In the genomic region with DNA sequence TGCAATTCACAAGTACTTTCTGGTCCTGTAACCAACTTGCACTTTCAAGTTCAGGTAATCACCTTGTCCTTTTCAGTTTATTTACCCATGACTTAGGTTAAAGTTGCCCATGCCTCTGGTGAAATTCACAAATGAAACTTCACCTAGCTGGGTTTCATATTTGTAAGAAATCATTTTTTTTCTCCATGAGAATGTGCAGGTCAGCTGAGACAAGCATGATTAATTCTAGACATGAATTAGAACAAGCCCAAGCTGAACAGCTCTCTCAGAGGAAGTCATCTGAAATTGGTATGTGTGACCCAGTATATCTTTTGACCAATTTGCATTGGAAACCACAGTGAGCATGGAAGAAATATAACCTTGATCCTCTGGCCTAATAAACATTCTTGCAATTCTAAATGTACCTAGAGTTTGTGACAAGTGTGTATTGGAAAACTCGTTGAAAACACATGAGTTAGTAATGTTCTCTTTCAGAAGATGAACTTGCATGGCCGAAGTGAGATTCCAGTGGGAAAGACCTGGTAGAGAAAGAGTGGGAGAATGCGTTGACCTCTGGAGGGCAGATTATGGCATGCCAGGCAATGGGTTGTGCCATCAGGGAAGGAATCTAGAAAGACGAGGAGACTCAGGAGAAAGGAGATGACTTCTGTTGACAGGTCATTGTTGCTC, we compare ENCODE assay signal across 10 cellular contexts.
DNase-seq lines count a peak whose midpoint lies in the region; ATAC-seq, FAIRE-seq and TF ChIP-seq lines count a peak whose summit lies in the region.
"Had no signal": no experiment of that assay in that cellular context is flagged by ENCODE, and none has a peak within 500 bp of the region (broad histone marks: within the 10 kb centered on the region; RNA-seq: fewer than 3 reads in every experiment).

No MANE protein-coding gene starts in this region.

- H3K27ac ChIP-seq in thyroid gland = peak overlapping the region in 2 of 3 donors; percentile 56 to 83

- peak; percentile 52 for ATAC-seq in HG02970 (IDR thresholded peaks at IDR 0.05; ENCODE audit: low FRiP score, unreplicated experiment)
- ATAC-seq: activated CD4-positive, CD25-positive, alpha-beta regulatory T cell treated with anti-CD3 and anti-CD28 coated beads, Interleukin-2, amount 50 U/mL, for 24 hours had no signal

- H3K36me3 ChIP-seq in bronchial epithelial cell (ENCODE audit: control insufficient read depth, insufficient read depth, low read length) = no peaks in the 10 kb centered on the region
- no peaks in the 10 kb centered on the region for H3K36me3 ChIP-seq in thyroid gland

- DNase-seq in GM19239 (ENCODE audit: insufficient read length, low spot score) (peak; percentile 31), bronchial epithelial cell (ENCODE audit: low read depth) (peak; percentile 35), thyroid gland (no peak), SHP77 treated with DMSO at 0.1 percent for 48 hours (lab: John Stamatoyannopoulos, UW) (no peak), NCI-H146 treated with DMSO at 0.1 percent for 48 hours (lab: John Stamatoyannopoulos, UW; ENCODE audit: unreplicated experiment) (no peak), NCI-H2227 (lab: John Stamatoyannopoulos, UW; ENCODE audit: unreplicated experiment) (no peak)
- no peak for DNase-seq in stimulated activated CD8-positive, alpha-beta memory T cell treated with anti-CD3 and anti-CD28 coated beads, Interleukin-4, amount 100 ng/mL, for 48 hours

- no peak overlapping the region for H3K4me3 ChIP-seq in bronchial epithelial cell (ENCODE audit: low read depth, low read length)
- H3K4me3 ChIP-seq in thyroid gland (replicated peaks in 1 of 3) = no peak overlapping the region

- H3K4me1 ChIP-seq in thyroid gland = peaks cover 6 to 26% of the 10 kb centered on the region in 2 donors

- H3K27me3 ChIP-seq in bronchial epithelial cell (ENCODE audit: control insufficient read depth, insufficient read depth, low read length) = no peaks in the 10 kb centered on the region
- H3K27me3 ChIP-seq in thyroid gland = no peaks in the 10 kb centered on the region

- no peaks in the 10 kb centered on the region for H3K9me3 ChIP-seq in thyroid gland

- intact Hi-C loops in thyroid gland (cut with DNase I) = no loop called here

- FAIRE-seq in GM19239 (lab: Jason Lieb, UNC) (peak; percentile 93), bronchial epithelial cell (lab: Jason Lieb, UNC) (no peak)
- FAIRE-seq: frontal cortex had no signal

- TF ChIP-seq CTCF in bronchial epithelial cell (IDR thresholded peaks at IDR 0.05; ENCODE audit: insufficient read depth, low read length, severe bottlenecking) (no peak), thyroid gland (IDR thresholded peaks at IDR 0.05) (no peak)

- WGBS in thyroid gland, 2 donors = 91 to 92% methylated on average over 4 of the region's 4 CpGs

- no peak for TF ChIP-seq POLR2A in thyroid gland (IDR thresholded peaks at IDR 0.05)

Comparison
In these comparisons a context has a peak if more than half of its experiments do, and no peak if none do; other contexts are left out.
1. DNase-seq: peak in GM19239 (single experiment) and bronchial epithelial cell (single experiment); none in thyroid gland (0 of 2), stimulated activated CD8-positive, alpha-beta memory T cell treated with anti-CD3 and anti-CD28 coated beads, Interleukin-4, amount 100 ng/mL, for 48 hours (single experiment), SHP77 treated with DMSO at 0.1 percent for 48 hours (single experiment), NCI-H146 treated with DMSO at 0.1 percent for 48 hours (single experiment) and NCI-H2227 (single experiment).